Comparison of ENCODE assay signal across 23 cellular contexts in the genomic region with DNA sequence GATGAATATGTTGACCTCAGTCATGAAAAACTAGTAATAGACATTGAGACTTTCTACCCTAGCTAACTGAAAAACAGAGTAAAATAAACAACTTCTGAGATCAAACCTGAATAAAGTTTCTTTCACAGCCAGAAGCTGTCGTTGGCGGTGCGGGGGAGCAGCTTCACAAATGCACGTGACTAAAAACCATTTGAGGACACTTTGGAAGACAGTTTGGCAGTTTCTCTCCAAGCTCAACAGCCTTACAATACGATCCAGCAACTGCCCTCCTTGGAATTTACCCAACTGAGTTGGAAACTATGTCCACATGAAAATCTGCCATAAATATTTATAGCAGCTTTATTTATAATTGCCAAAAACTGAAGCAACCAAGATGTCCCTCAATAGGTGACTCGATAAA.
A peak's percentile ranks its signal among the peaks of the same experiment; 100 is the strongest.
DNase-seq lines count a peak whose midpoint lies in the region; ATAC-seq, FAIRE-seq and TF ChIP-seq lines count a peak whose summit lies in the region.
"Had no signal": no experiment of that assay in that cellular context is flagged by ENCODE, and none has a peak within 500 bp of the region (broad histone marks: within the 10 kb centered on the region; RNA-seq: fewer than 3 reads in every experiment).

No MANE protein-coding gene starts in this region.

- H3K4me1 ChIP-seq in fibroblast of lung (ENCODE audit: control insufficient read depth, extremely low read depth, insufficient read depth, low read length) (peaks cover 13% of the 10 kb centered on the region), gastrocnemius medialis (peaks cover 16 to 41% of the 10 kb centered on the region in 2 donors), pancreas (no peaks in the 10 kb centered on the region)

- H3K9ac ChIP-seq in fibroblast of lung (ENCODE audit: insufficient read depth, low read length): no peak overlapping the region
- H3K9ac ChIP-seq: BLaER1 treated with 17β-estradiol and CSF1 and Interleukin-3, amounts not matched to agents 10 nM and 100 nM had no signal

- FAIRE-seq in pancreas (lab: Jason Lieb, UNC): no peak
- FAIRE-seq: D721Med, G401.6 had no signal

- DNase-seq in AG10803 (ENCODE audit: low read depth) (peak; percentile 38), NCI-H446 treated with DMSO at 0.1 percent for 48 hours (lab: John Stamatoyannopoulos, UW) (peak; percentile 36), fibroblast of lung (ENCODE audit: low read depth in 2 of 2) (peak in 1 of 2 donors; percentile 18), gastrocnemius medialis (no peak), NCI-H1105 treated with DMSO at 0.1 percent for 48 hours (lab: John Stamatoyannopoulos, UW) (no peak), DMS79 treated with DMSO at 0.1 percent for 48 hours (lab: John Stamatoyannopoulos, UW) (no peak), pancreas (no peak)
- DNase-seq: CD4-positive, alpha-beta T cell; H9; Kasumi-1; NCI-H1105; NCI-H146; NCI-H1930; NCI-H2107; NCI-H524 treated with DMSO at 0.1 percent for 48 hours; NCI-H82; NK-92 treated with Interleukin-12 subunit alpha and Interleukin-12 subunit beta, amount 100 ng/mL, for 24 hours; PC-3; SHP77 had no signal

- no peak for TF ChIP-seq POLR2A in gastrocnemius medialis (IDR thresholded peaks at IDR 0.05)

- peaks cover 78% of the 10 kb centered on the region for H3K79me2 ChIP-seq in fibroblast of lung (ENCODE audit: control insufficient read depth, insufficient read depth, low read length)

- TF ChIP-seq CTCF in AG10803 (conservative IDR thresholded peaks at IDR 0.05; ENCODE audit: low read length): no peak
- no peak for TF ChIP-seq CTCF in fibroblast of lung (conservative IDR thresholded peaks at IDR 0.05 in 1 of 2, IDR thresholded peaks at IDR 0.05 in 1 of 2; ENCODE audit: low read depth in 1 of 2, low read length in 2 of 2)
- TF ChIP-seq CTCF in gastrocnemius medialis (IDR thresholded peaks at IDR 0.05 in 4 of 5, conservative IDR thresholded peaks at IDR 0.05 in 1 of 5): no peak
- no peak for TF ChIP-seq CTCF in pancreas (IDR thresholded peaks at IDR 0.05)

- H3K9me3 ChIP-seq in fibroblast of lung (ENCODE audit: control insufficient read depth, insufficient read depth, low read depth, low read length) (no peaks in the 10 kb centered on the region), gastrocnemius medialis (no peaks in the 10 kb centered on the region), pancreas (no peaks in the 10 kb centered on the region)

- H3K27ac ChIP-seq in fibroblast of lung (ENCODE audit: insufficient read depth, low read length): no peak overlapping the region
- peak overlapping the region; percentile 52 to 69 (median 64) for H3K27ac ChIP-seq in gastrocnemius medialis
- H3K27ac ChIP-seq in pancreas: no peak overlapping the region
- H3K27ac ChIP-seq: BLaER1 treated with 17β-estradiol and CSF1 and Interleukin-3, amounts not matched to agents 10 nM and 100 nM had no signal

- 75 to 81% methylated on average over 6 of the region's 6 CpGs for WGBS in pancreas, 2 donors

- H3K36me3 ChIP-seq in fibroblast of lung (ENCODE audit: control insufficient read depth, insufficient read depth, low read length) (no peaks in the 10 kb centered on the region), gastrocnemius medialis (no peaks in the 10 kb centered on the region), pancreas (no peaks in the 10 kb centered on the region)
- H3K36me3 ChIP-seq: BLaER1 treated with 17β-estradiol and CSF1 and Interleukin-3, amounts not matched to agents 10 nM and 100 nM had no signal

- H3K27me3 ChIP-seq in fibroblast of lung (ENCODE audit: control insufficient read depth, insufficient read depth, low read length): no peaks in the 10 kb centered on the region
- H3K27me3 ChIP-seq in gastrocnemius medialis: no peaks in the 10 kb centered on the region
- H3K27me3 ChIP-seq in pancreas: no peaks in the 10 kb centered on the region
- H3K27me3 ChIP-seq: BLaER1 treated with 17β-estradiol and CSF1 and Interleukin-3, amounts not matched to agents 10 nM and 100 nM had no signal

- H3K4me2 ChIP-seq in fibroblast of lung (ENCODE audit: extremely low read depth, insufficient read depth, low read length): peak overlapping the region; percentile 40
- H3K4me2 ChIP-seq: BLaER1 treated with 17β-estradiol and CSF1 and Interleukin-3, amounts not matched to agents 10 nM and 100 nM; GM23338 had no signal

- H3K4me3 ChIP-seq in AG10803 (ENCODE audit: low read length): no peak overlapping the region
- no peak overlapping the region for H3K4me3 ChIP-seq in fibroblast of lung (replicated peaks in 1 of 4; ENCODE audit: control extremely low read depth in 1 of 4, insufficient read depth in 1 of 4, low read depth in 3 of 4, low read length in 4 of 4)
- peak overlapping the region; percentile 5 to 18 (median 9) for H3K4me3 ChIP-seq in gastrocnemius medialis
- no peak overlapping the region for H3K4me3 ChIP-seq in pancreas
- H3K4me3 ChIP-seq: BLaER1 treated with 17β-estradiol and CSF1 and Interleukin-3, amounts not matched to agents 10 nM and 100 nM; GM23338 had no signal

- peak; percentile 51 to 72 for ATAC-seq in gastrocnemius medialis
- ATAC-seq in pancreas: no peak
- ATAC-seq: GM23338, PC-3 had no signal

- no peak overlapping the region for H2AFZ ChIP-seq in fibroblast of lung (ENCODE audit: low read length)
- H2AFZ ChIP-seq: GM23338 had no signal

- intact Hi-C loops in gastrocnemius medialis (cut with DNase I; ENCODE audit: low total_unique reads): no loop called here
- intact Hi-C loops in pancreas (cut with DNase I): no loop called here

- H4K20me1 ChIP-seq in fibroblast of lung (ENCODE audit: control insufficient read depth, extremely low read depth, insufficient read depth, low read length): no peaks in the 10 kb centered on the region

- in situ Hi-C loops in gastrocnemius medialis (cut with MboI; ENCODE audit: low sequenced_read_pairs in 4 of 4): no loop called here

Comparison
In these comparisons a context has a peak if more than half of its experiments do, and no peak if none do; other contexts are left out.
1. DNase-seq: peak in AG10803 (single experiment) and NCI-H446 treated with DMSO at 0.1 percent for 48 hours (single experiment); none in gastrocnemius medialis (0 of 2), NCI-H1105 treated with DMSO at 0.1 percent for 48 hours (single experiment), DMS79 treated with DMSO at 0.1 percent for 48 hours (single experiment) and pancreas (0 of 6).
2. H3K4me3 ChIP-seq: peak in gastrocnemius medialis (4 of 4); none in AG10803 (single experiment), fibroblast of lung (0 of 4) and pancreas (0 of 4).
3. H3K27ac ChIP-seq: peak in gastrocnemius medialis (4 of 4); none in fibroblast of lung (single experiment) and pancreas (0 of 4).
4. ATAC-seq: peak in gastrocnemius medialis (2 of 2); none in pancreas (0 of 4).